Comparison of ENCODE assay signal across 19 cellular contexts in the genomic region with DNA sequence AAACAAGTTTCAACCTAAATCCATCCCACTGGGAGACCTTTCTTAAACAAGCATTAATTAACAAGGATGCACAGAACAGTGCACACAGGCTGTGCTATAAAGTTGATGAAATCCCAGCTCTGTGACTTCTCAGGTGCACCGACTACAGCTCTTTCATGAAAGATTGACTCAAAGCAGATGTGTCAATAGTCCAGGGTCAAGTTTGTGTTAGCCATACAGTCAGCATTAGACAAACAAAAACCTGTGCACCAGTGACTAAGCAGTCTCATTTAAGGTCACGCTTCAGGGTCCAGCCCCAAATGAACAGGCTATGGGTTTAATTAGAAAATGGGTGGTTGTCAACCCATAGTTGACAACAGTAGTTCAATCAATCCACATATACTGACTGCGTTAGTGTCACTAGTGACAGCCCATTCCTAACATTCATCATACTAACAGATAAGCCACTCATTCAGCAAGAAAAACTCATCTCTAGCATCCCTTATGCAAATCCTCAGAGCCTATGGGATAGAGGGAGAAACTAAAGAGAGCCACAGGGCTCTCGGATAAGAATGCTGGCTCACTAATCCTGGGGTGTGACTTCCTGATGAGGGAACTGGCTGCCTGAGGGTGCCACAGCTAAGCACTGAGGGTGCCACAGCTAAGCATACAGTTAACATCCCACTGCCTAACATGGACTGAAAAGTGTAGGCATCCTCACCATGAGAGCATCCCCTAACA.
DNase-seq lines count a peak whose midpoint lies in the region; ATAC-seq, FAIRE-seq and TF ChIP-seq lines count a peak whose summit lies in the region.
"Had no signal": no experiment of that assay in that cellular context is flagged by ENCODE, and none has a peak within 500 bp of the region (broad histone marks: within the 10 kb centered on the region; RNA-seq: fewer than 3 reads in every experiment).

No MANE protein-coding gene starts in this region.

- H3K9me3 ChIP-seq in pancreas: no peaks in the 10 kb centered on the region
- H3K9me3 ChIP-seq in heart left ventricle: peaks cover 0 to 17% (median 3%) of the 10 kb centered on the region in 12 donors
- H3K9me3 ChIP-seq in ovary: no peaks in the 10 kb centered on the region
- H3K9me3 ChIP-seq: ascending aorta, BE2C, MG63 had no signal

- no peaks in the 10 kb centered on the region for H3K9me3 Mint-ChIP-seq in activated CD8-positive, alpha-beta memory T cell treated with anti-CD3 and anti-CD28 coated beads, Interleukin-2, amount 10 ng/mL, durations not matched to agents 7 days and 5 days (ENCODE audit: low read depth)

- TF ChIP-seq CTCF in LNCaP clone FGC (IDR thresholded peaks at IDR 0.05; ENCODE audit: control insufficient read depth, extremely low read depth, insufficient read depth) (no peak), pancreas (IDR thresholded peaks at IDR 0.05) (no peak), heart left ventricle (IDR thresholded peaks at IDR 0.05) (no peak), ovary (IDR thresholded peaks at IDR 0.05) (no peak)

- H3K27me3 Mint-ChIP-seq in activated CD8-positive, alpha-beta memory T cell treated with anti-CD3 and anti-CD28 coated beads, Interleukin-2, amount 10 ng/mL, durations not matched to agents 7 days and 5 days: no peaks in the 10 kb centered on the region
- H3K27me3 Mint-ChIP-seq: activated CD4-positive, alpha-beta T cell treated with anti-CD3 and anti-CD28 coated beads, Interleukin-2, amount 10 ng/mL, durations not matched to agents 24 days and 14 days; memory B cell had no signal

- H3K36me3 ChIP-seq in pancreas (no peaks in the 10 kb centered on the region), heart left ventricle (no peaks in the 10 kb centered on the region), ovary (no peaks in the 10 kb centered on the region)
- H3K36me3 ChIP-seq: ascending aorta, BE2C, MG63, right atrium auricular region had no signal

- peak; percentile 53 to 91 (median 82) for ATAC-seq in pancreas
- ATAC-seq in activated CD8-positive, alpha-beta memory T cell treated with anti-CD3 and anti-CD28 coated beads, Interleukin-2, amount 10 ng/mL, durations not matched to agents 7 days and 5 days: no peak
- no peak for ATAC-seq in heart left ventricle
- ATAC-seq: SK-N-SH treated with all-trans-retinoic acid at 6 μM for 48 hours had no signal

- no peak for TF ChIP-seq EP300 in ovary (IDR thresholded peaks at IDR 0.05)

- CTCF ChIA-PET in activated CD8-positive, alpha-beta memory T cell treated with anti-CD3 and anti-CD28 coated beads, Interleukin-2, amount 10 ng/mL, durations not matched to agents 7 days and 5 days (lab: Charles Lee): no interaction called here

- no peak for FAIRE-seq in pancreas (lab: Jason Lieb, UNC)

- H3K4me3 Mint-ChIP-seq in activated CD8-positive, alpha-beta memory T cell treated with anti-CD3 and anti-CD28 coated beads, Interleukin-2, amount 10 ng/mL, durations not matched to agents 7 days and 5 days: no peak overlapping the region
- H3K4me3 Mint-ChIP-seq: activated CD4-positive, alpha-beta T cell treated with anti-CD3 and anti-CD28 coated beads, Interleukin-2, amount 10 ng/mL, durations not matched to agents 24 days and 14 days; memory B cell; nephron progenitor cell had no signal

- no peaks in the 10 kb centered on the region for H3K4me1 Mint-ChIP-seq in activated CD8-positive, alpha-beta memory T cell treated with anti-CD3 and anti-CD28 coated beads, Interleukin-2, amount 10 ng/mL, durations not matched to agents 7 days and 5 days
- H3K4me1 Mint-ChIP-seq: activated CD4-positive, alpha-beta T cell treated with anti-CD3 and anti-CD28 coated beads, Interleukin-2, amount 10 ng/mL, durations not matched to agents 24 days and 14 days; memory B cell had no signal

- WGBS in pancreas, 2 donors: 35% methylated on average over 4 of the region's 4 CpGs
- WGBS in heart left ventricle, 4 donors: 67 to 79% (median 70%) methylated on average over 4 of the region's 4 CpGs
- WGBS in ovary, 3 donors: 83 to 86% (median 85%) methylated on average over 4 of the region's 4 CpGs

- no peak overlapping the region for H3K4me3 ChIP-seq in LNCaP clone FGC (ENCODE audit: low read depth, low read length)
- H3K4me3 ChIP-seq in pancreas: no peak overlapping the region
- no peak overlapping the region for H3K4me3 ChIP-seq in heart left ventricle
- no peak overlapping the region for H3K4me3 ChIP-seq in ovary
- H3K4me3 ChIP-seq: ascending aorta, MG63, right atrium auricular region had no signal

- no peak overlapping the region for H3K27ac ChIP-seq in pancreas
- no peak overlapping the region for H3K27ac ChIP-seq in heart left ventricle
- no peak overlapping the region for H3K27ac ChIP-seq in ovary
- H3K27ac ChIP-seq: ascending aorta, right atrium auricular region had no signal

- no peak for TF ChIP-seq POLR2A in heart left ventricle (IDR thresholded peaks at IDR 0.05)
- no peak for TF ChIP-seq POLR2A in ovary (IDR thresholded peaks at IDR 0.05)

- DNase-seq in LNCaP clone FGC (ENCODE audit: low read depth) (peak; percentile 70), RPMI7951 (ENCODE audit: low read depth) (peak; percentile 58), iris pigment epithelial cell (ENCODE audit: low read depth) (peak; percentile 8), pancreas (peak in 1 of 6 donors; percentile 24), heart left ventricle (no peak), ovary (no peak)
- DNase-seq in activated CD8-positive, alpha-beta memory T cell treated with anti-CD3 and anti-CD28 coated beads, Interleukin-2, amount 10 ng/mL, durations not matched to agents 7 days and 5 days: no peak
- DNase-seq: activated CD4-positive, alpha-beta T cell treated with anti-CD3 and anti-CD28 coated beads, Interleukin-2, amount 10 ng/mL, durations not matched to agents 24 days and 14 days; activated naive CD4-positive, alpha-beta T cell; BE2C; MG63; NCI-H1930; NCI-H524; nephron progenitor cell; stimulated activated naive CD4-positive, alpha-beta T cell had no signal

- intact Hi-C loops in pancreas (cut with DNase I): no loop called here
- intact Hi-C loops in heart left ventricle (cut with DNase I): no loop called here
- intact Hi-C loops in ovary (cut with DNase I): no loop called here

- no peaks in the 10 kb centered on the region for H3K27me3 ChIP-seq in pancreas
- no peaks in the 10 kb centered on the region for H3K27me3 ChIP-seq in heart left ventricle
- H3K27me3 ChIP-seq in ovary: no peaks in the 10 kb centered on the region
- H3K27me3 ChIP-seq: ascending aorta, BE2C, MG63, right atrium auricular region had no signal

- no peak overlapping the region for H3K27ac Mint-ChIP-seq in activated CD8-positive, alpha-beta memory T cell treated with anti-CD3 and anti-CD28 coated beads, Interleukin-2, amount 10 ng/mL, durations not matched to agents 7 days and 5 days
- H3K27ac Mint-ChIP-seq: activated CD4-positive, alpha-beta T cell treated with anti-CD3 and anti-CD28 coated beads, Interleukin-2, amount 10 ng/mL, durations not matched to agents 24 days and 14 days; memory B cell; nephron progenitor cell had no signal

- H3K4me1 ChIP-seq in pancreas: no peaks in the 10 kb centered on the region
- H3K4me1 ChIP-seq in heart left ventricle: no peaks in the 10 kb centered on the region
- H3K4me1 ChIP-seq in ovary (ENCODE audit: insufficient read depth): no peaks in the 10 kb centered on the region
- H3K4me1 ChIP-seq: ascending aorta, BE2C, right atrium auricular region had no signal

- H3K36me3 Mint-ChIP-seq in activated CD8-positive, alpha-beta memory T cell treated with anti-CD3 and anti-CD28 coated beads, Interleukin-2, amount 10 ng/mL, durations not matched to agents 7 days and 5 days: no peaks in the 10 kb centered on the region
- H3K36me3 Mint-ChIP-seq: memory B cell had no signal

Comparison
In these comparisons a context has a peak if more than half of its experiments do, and no peak if none do; other contexts are left out.
1. DNase-seq: peak in LNCaP clone FGC (single experiment), RPMI7951 (single experiment) and iris pigment epithelial cell (single experiment); none in activated CD8-positive, alpha-beta memory T cell treated with anti-CD3 and anti-CD28 coated beads, Interleukin-2, amount 10 ng/mL, durations not matched to agents 7 days and 5 days (single experiment), heart left ventricle (0 of 5) and ovary (0 of 5).
2. ATAC-seq: peak in pancreas (4 of 4); none in activated CD8-positive, alpha-beta memory T cell treated with anti-CD3 and anti-CD28 coated beads, Interleukin-2, amount 10 ng/mL, durations not matched to agents 7 days and 5 days (single experiment) and heart left ventricle (0 of 4).